ENCODE assay signal across 21 cellular contexts in the genomic region with DNA sequence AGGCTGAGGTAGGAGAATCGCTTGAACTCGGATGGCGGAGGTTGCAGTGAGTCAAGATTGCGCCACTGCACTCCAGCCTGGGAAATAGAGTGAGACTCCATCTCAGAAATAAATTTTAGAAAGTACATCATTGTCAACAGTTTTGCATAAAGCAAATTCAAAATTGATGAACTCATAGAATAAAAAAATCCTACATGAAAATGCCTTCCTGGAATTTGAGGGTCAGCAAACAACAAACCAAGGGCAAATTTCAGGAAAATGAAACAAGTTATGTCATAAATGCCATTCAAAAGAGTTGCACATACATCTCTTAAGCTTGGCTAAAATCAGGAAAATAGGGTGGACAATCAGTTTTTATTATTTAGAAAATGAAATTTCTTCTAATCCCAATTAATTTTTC.
"Had no signal": no experiment of that assay in that cellular context is flagged by ENCODE, and none has a peak within 500 bp of the region (broad histone marks: within the 10 kb centered on the region; RNA-seq: fewer than 3 reads in every experiment).

No MANE protein-coding gene starts in this region.

- H3K4me2 ChIP-seq: KMS-11 had no signal

- DNase-seq: activated CD4-positive, alpha-beta memory T cell treated with anti-CD3 and anti-CD28 coated beads, Interleukin-2, amount 10 ng/mL, durations not matched to agents 7 days and 5 days; activated CD4-positive, alpha-beta T cell treated with anti-CD3 and anti-CD28 coated beads, Interleukin-2, amount 10 ng/mL, durations not matched to agents 7 days and 5 days; activated CD4-positive, CD25-positive, alpha-beta regulatory T cell; activated naive CD4-positive, alpha-beta T cell treated with anti-CD3 and anti-CD28 coated beads, Interleukin-2, amount 50 U/mL, for 16 hours; activated naive CD8-positive, alpha-beta T cell treated with anti-CD3 and anti-CD28 coated beads, Interleukin-2, amount 10 ng/mL, durations not matched to agents 7 days and 5 days; activated T-cell treated with anti-CD3 and anti-CD28 coated beads, Interleukin-2, amount 50 U/mL, for 72 hours; aorta; central memory CD4-positive, alpha-beta T cell; NCI-H1092; NCI-H1417; NCI-H1930; NCI-H2171 treated with DMSO at 0.1 percent for 48 hours; NCI-H345; NCI-H510A; NCI-H526 treated with DMSO at 0.1 percent for 48 hours; NCI-H82; SIG-M5; T-helper 17 cell; T1000 had no signal

- H3K36me3 Mint-ChIP-seq: activated naive CD8-positive, alpha-beta T cell treated with anti-CD3 and anti-CD28 coated beads, Interleukin-2, amount 10 ng/mL, durations not matched to agents 7 days and 5 days had no signal

- H3K4me1 Mint-ChIP-seq: activated CD4-positive, alpha-beta memory T cell treated with anti-CD3 and anti-CD28 coated beads, Interleukin-2, amount 10 ng/mL, durations not matched to agents 7 days and 5 days; activated CD4-positive, alpha-beta T cell treated with anti-CD3 and anti-CD28 coated beads, Interleukin-2, amount 10 ng/mL, durations not matched to agents 7 days and 5 days; activated naive CD8-positive, alpha-beta T cell treated with anti-CD3 and anti-CD28 coated beads, Interleukin-2, amount 10 ng/mL, durations not matched to agents 7 days and 5 days; T-helper 17 cell had no signal

- H3K4me3 ChIP-seq: breast epithelium had no signal

- H3K27ac Mint-ChIP-seq: activated CD4-positive, alpha-beta memory T cell treated with anti-CD3 and anti-CD28 coated beads, Interleukin-2, amount 10 ng/mL, durations not matched to agents 7 days and 5 days; activated CD4-positive, alpha-beta T cell treated with anti-CD3 and anti-CD28 coated beads, Interleukin-2, amount 10 ng/mL, durations not matched to agents 7 days and 5 days; activated naive CD8-positive, alpha-beta T cell treated with anti-CD3 and anti-CD28 coated beads, Interleukin-2, amount 10 ng/mL, durations not matched to agents 7 days and 5 days; activated T-cell treated with anti-CD3 and anti-CD28 coated beads, Interleukin-2, amount 50 U/mL, for 72 hours; T-helper 17 cell had no signal

- ATAC-seq: activated T-cell treated with anti-CD3 and anti-CD28 coated beads, Interleukin-2, amount 50 U/mL, for 72 hours; T-helper 17 cell had no signal

- H3K9me3 ChIP-seq: breast epithelium had no signal

- H3K9me3 Mint-ChIP-seq: activated CD4-positive, alpha-beta memory T cell treated with anti-CD3 and anti-CD28 coated beads, Interleukin-2, amount 10 ng/mL, durations not matched to agents 7 days and 5 days; activated CD4-positive, alpha-beta T cell treated with anti-CD3 and anti-CD28 coated beads, Interleukin-2, amount 10 ng/mL, durations not matched to agents 7 days and 5 days; activated naive CD8-positive, alpha-beta T cell treated with anti-CD3 and anti-CD28 coated beads, Interleukin-2, amount 10 ng/mL, durations not matched to agents 7 days and 5 days; activated T-cell treated with anti-CD3 and anti-CD28 coated beads, Interleukin-2, amount 50 U/mL, for 72 hours had no signal

- H3K4me1 ChIP-seq: breast epithelium had no signal

- H3K27me3 Mint-ChIP-seq: activated CD4-positive, alpha-beta memory T cell treated with anti-CD3 and anti-CD28 coated beads, Interleukin-2, amount 10 ng/mL, durations not matched to agents 7 days and 5 days; activated naive CD8-positive, alpha-beta T cell treated with anti-CD3 and anti-CD28 coated beads, Interleukin-2, amount 10 ng/mL, durations not matched to agents 7 days and 5 days had no signal

- H3K4me3 Mint-ChIP-seq: activated CD4-positive, alpha-beta memory T cell treated with anti-CD3 and anti-CD28 coated beads, Interleukin-2, amount 10 ng/mL, durations not matched to agents 7 days and 5 days; activated CD4-positive, alpha-beta T cell treated with anti-CD3 and anti-CD28 coated beads, Interleukin-2, amount 10 ng/mL, durations not matched to agents 7 days and 5 days; activated naive CD8-positive, alpha-beta T cell treated with anti-CD3 and anti-CD28 coated beads, Interleukin-2, amount 10 ng/mL, durations not matched to agents 7 days and 5 days; activated T-cell treated with anti-CD3 and anti-CD28 coated beads, Interleukin-2, amount 50 U/mL, for 72 hours; T-helper 17 cell had no signal

- H3K36me3 ChIP-seq: breast epithelium had no signal

- H3K27me3 ChIP-seq: breast epithelium had no signal

- H3K27ac ChIP-seq: breast epithelium, KMS-11 had no signal
